In genomic region chr13:101523732-101524131, GRCh38 we compare ENCODE assay signal across 11 cellular contexts.
DNase-seq lines count a peak whose midpoint lies in the region; ATAC-seq and TF ChIP-seq lines count a peak whose summit lies in the region.
"Had no signal": no experiment of that assay in that cellular context is flagged by ENCODE, and none has a peak within 500 bp of the region (broad histone marks: within the 10 kb centered on the region; RNA-seq: fewer than 3 reads in every experiment).

No MANE protein-coding gene starts in this region.

- CTCF ChIA-PET in mammary epithelial cell (lab: Charles Lee; ENCODE audit: low non-redundant PET) = no interaction called here

- H4K20me1 ChIP-seq in mammary epithelial cell (ENCODE audit: insufficient read depth, low read length) = no peaks in the 10 kb centered on the region

- H3K36me3 ChIP-seq in left ventricle myocardium inferior (no peaks in the 10 kb centered on the region), mammary epithelial cell (ENCODE audit: insufficient read depth, low read length) (no peaks in the 10 kb centered on the region), aorta (ENCODE audit: control insufficient read depth in 1 of 2, insufficient read depth in 2 of 2, low read length in 1 of 2) (no peaks in the 10 kb centered on the region), adrenal gland (replicated peaks in 1 of 2) (no peaks in the 10 kb centered on the region), sigmoid colon (no peaks in the 10 kb centered on the region), tibial nerve (no peaks in the 10 kb centered on the region)
- H3K36me3 ChIP-seq: upper lobe of right lung had no signal

- peaks cover 6% of the 10 kb centered on the region for H3K4me1 ChIP-seq in left ventricle myocardium inferior
- H3K4me1 ChIP-seq in mammary epithelial cell (ENCODE audit: insufficient read depth, low read length) = peaks cover 20% of the 10 kb centered on the region
- peaks cover 0 to 2% of the 10 kb centered on the region in 2 donors for H3K4me1 ChIP-seq in aorta (ENCODE audit: control insufficient read depth in 1 of 2, insufficient read depth in 2 of 2, low read length in 2 of 2)
- no peaks in the 10 kb centered on the region for H3K4me1 ChIP-seq in adrenal gland (replicated peaks in 1 of 2)
- no peaks in the 10 kb centered on the region for H3K4me1 ChIP-seq in sigmoid colon
- peaks cover 0 to 15% (median 0%) of the 10 kb centered on the region in 4 donors for H3K4me1 ChIP-seq in tibial nerve
- H3K4me1 ChIP-seq: upper lobe of right lung had no signal

- DNase-seq in Right ventricle myocardium inferior (ENCODE audit: missing footprints) (no peak), left ventricle myocardium inferior (no peak), mammary epithelial cell (peak; percentile 77), hepatic stellate cell (ENCODE audit: low spot score) (peak; percentile 32), aorta (peak in 1 of 2 donors; percentile 50), adrenal gland (no peak), sigmoid colon (no peak), tibial nerve (ENCODE audit: low spot score in 2 of 2) (no peak)
- DNase-seq: NCI-H526, nephron progenitor cell, upper lobe of right lung had no signal

- no peak for TF ChIP-seq CTCF in left ventricle myocardium inferior (IDR thresholded peaks at IDR 0.05; ENCODE audit: borderline replicate concordance)
- no peak for TF ChIP-seq CTCF in mammary epithelial cell (conservative IDR thresholded peaks at IDR 0.05 in 1 of 2, IDR thresholded peaks at IDR 0.05 in 1 of 2; ENCODE audit: extremely low read depth in 1 of 2, insufficient read depth in 1 of 2, low read depth in 1 of 2, low read length in 2 of 2)
- TF ChIP-seq CTCF in adrenal gland (IDR thresholded peaks at IDR 0.05) = no peak
- no peak for TF ChIP-seq CTCF in sigmoid colon (IDR thresholded peaks at IDR 0.05)
- TF ChIP-seq CTCF in tibial nerve (IDR thresholded peaks at IDR 0.05) = no peak

- intact Hi-C loops in Right ventricle myocardium inferior (cut with DNase I) = loop anchor here (10.0 kb wide), 1 partner anchor 171 kb away; no protein-coding TSS in a partner anchor
- intact Hi-C loops in left ventricle myocardium inferior (cut with micrococcal nuclease) = no loop called here
- intact Hi-C loops in mammary epithelial cell (cut with micrococcal nuclease) = no loop called here
- intact Hi-C loops in aorta (cut with DNase I) = no loop called here
- intact Hi-C loops in adrenal gland (cut with DNase I) = no loop called here
- intact Hi-C loops in sigmoid colon (cut with DNase I) = no loop called here

- H3K4me3 ChIP-seq in left ventricle myocardium inferior (no peak overlapping the region), mammary epithelial cell (replicated peaks in 1 of 3; ENCODE audit: insufficient read depth in 1 of 3, low read depth in 2 of 3, low read length in 3 of 3) (no peak overlapping the region), aorta (ENCODE audit: low read length in 2 of 2) (no peak overlapping the region), adrenal gland (no peak overlapping the region), sigmoid colon (no peak overlapping the region), tibial nerve (no peak overlapping the region)
- H3K4me3 ChIP-seq: upper lobe of right lung had no signal

- no TSS peak for BruUV-seq in mammary epithelial cell (replicated peaks; lab: Mats Ljungman, UMichigan)

- H3K27ac ChIP-seq in left ventricle myocardium inferior (replicated peaks) (no peak overlapping the region), mammary epithelial cell (ENCODE audit: insufficient read depth, low read depth, low read length) (no peak overlapping the region), aorta (ENCODE audit: low read depth in 1 of 2, low read length in 2 of 2) (peak overlapping the region; percentile 22 to 71), adrenal gland (no peak overlapping the region), sigmoid colon (no peak overlapping the region), tibial nerve (peak overlapping the region in 2 of 4 donors; percentile 10 to 47)
- H3K27ac ChIP-seq: upper lobe of right lung had no signal

- dilution Hi-C loops in mammary epithelial cell (cut with HindIII; ENCODE audit: low sequenced_read_pairs) = no loop called here

- ATAC-seq in Right ventricle myocardium inferior (peak; percentile 73), aorta (ENCODE audit: low FRiP score) (peak; percentile 80)
- ATAC-seq: upper lobe of right lung had no signal

- TF ChIP-seq POLR2A in adrenal gland (IDR thresholded peaks at IDR 0.05) = no peak
- no peak for TF ChIP-seq POLR2A in sigmoid colon (IDR thresholded peaks at IDR 0.05)
- no peak for TF ChIP-seq POLR2A in tibial nerve (IDR thresholded peaks at IDR 0.05)

- WGBS in mammary epithelial cell (ENCODE audit: low coverage, missing lambda C conversion rate) = 7% methylated on average over 2 of the region's 2 CpGs
- 3 to 5% methylated on average over 2 of the region's 2 CpGs for WGBS in aorta, 2 donors
- WGBS in adrenal gland, 4 donors = 42 to 47% (median 42%) methylated on average over 2 of the region's 2 CpGs
- WGBS in sigmoid colon, 2 donors = 44 to 58% methylated on average over 2 of the region's 2 CpGs
- 21 to 30% methylated on average over 2 of the region's 2 CpGs for WGBS in tibial nerve, 2 donors

- H3K9ac ChIP-seq in mammary epithelial cell (ENCODE audit: insufficient read depth, low read length) = no peak overlapping the region

- TF ChIP-seq EP300 in sigmoid colon (IDR thresholded peaks at IDR 0.05) (no peak), tibial nerve (IDR thresholded peaks at IDR 0.05) (peak in 1 of 2 donors; percentile 8)

- in situ Hi-C loops in mammary epithelial cell (cut with MboI; ENCODE audit: low sequenced_read_pairs in 2 of 2) = no loop called here

- H3K79me2 ChIP-seq in mammary epithelial cell (ENCODE audit: insufficient read depth, low read length) = no peaks in the 10 kb centered on the region

- no peak overlapping the region for H2AFZ ChIP-seq in mammary epithelial cell (ENCODE audit: low read depth, low read length)

- H3K9me3 ChIP-seq in left ventricle myocardium inferior (replicated peaks) (no peaks in the 10 kb centered on the region), mammary epithelial cell (replicated peaks; ENCODE audit: insufficient read depth, low read length) (peaks cover 4% of the 10 kb centered on the region), aorta (ENCODE audit: control insufficient read depth, low read length) (no peaks in the 10 kb centered on the region), adrenal gland (replicated peaks in 1 of 3) (no peaks in the 10 kb centered on the region), sigmoid colon (no peaks in the 10 kb centered on the region), tibial nerve (no peaks in the 10 kb centered on the region)
- H3K9me3 ChIP-seq: upper lobe of right lung had no signal

- H3K4me2 ChIP-seq in mammary epithelial cell (ENCODE audit: insufficient read depth, low read depth, low read length) = no peak overlapping the region

- H3K27me3 ChIP-seq in left ventricle myocardium inferior (ENCODE audit: low read depth) (no peaks in the 10 kb centered on the region), mammary epithelial cell (ENCODE audit: insufficient read depth, low read length) (no peaks in the 10 kb centered on the region), aorta (ENCODE audit: control insufficient read depth in 1 of 2, insufficient read depth in 2 of 2, low read length in 1 of 2) (no peaks in the 10 kb centered on the region), adrenal gland (no peaks in the 10 kb centered on the region), sigmoid colon (no peaks in the 10 kb centered on the region), tibial nerve (no peaks in the 10 kb centered on the region)
- H3K27me3 ChIP-seq: upper lobe of right lung had no signal

Comparison
In these comparisons a context has a peak if more than half of its experiments do, and no peak if none do; other contexts are left out.
1. DNase-seq: peak in mammary epithelial cell (single experiment) and hepatic stellate cell (single experiment); none in Right ventricle myocardium inferior (single experiment), left ventricle myocardium inferior (single experiment), adrenal gland (0 of 7), sigmoid colon (single experiment) and tibial nerve (0 of 2).
2. H3K27ac ChIP-seq: peak in aorta (2 of 2); none in left ventricle myocardium inferior (single experiment), mammary epithelial cell (single experiment), adrenal gland (0 of 5) and sigmoid colon (0 of 4).